Comparison of ENCODE assay signal across 14 cellular contexts in the genomic region with DNA sequence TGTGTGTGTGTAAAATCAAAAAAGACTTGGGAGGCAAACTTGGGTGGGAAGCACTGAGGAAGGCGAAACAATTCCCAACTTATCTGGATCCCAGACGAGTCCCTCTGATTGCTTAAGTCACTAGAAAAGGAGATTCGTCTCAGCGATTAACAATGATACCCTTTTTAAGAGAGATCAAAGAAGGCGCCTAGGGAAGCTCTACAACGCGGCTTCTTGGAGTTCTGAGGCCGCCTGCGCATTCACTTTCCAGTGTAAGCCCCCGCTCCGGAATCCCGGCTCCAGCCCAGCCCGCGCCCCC. TPM values are rescaled to one million over a fixed set of nuclear protein-coding genes. Genes with fewer than 3 reads are reported as not detected.
DNase-seq lines count a peak whose midpoint lies in the region; ATAC-seq and TF ChIP-seq lines count a peak whose summit lies in the region.
"Had no signal": no experiment of that assay in that cellular context is flagged by ENCODE, and none has a peak within 500 bp of the region (broad histone marks: within the 10 kb centered on the region; RNA-seq: fewer than 3 reads in every experiment).

No MANE protein-coding gene starts in this region.

- DNase-seq in GM23248, result peak; percentile 45
- DNase-seq in NT2/D1 (ENCODE audit: low read depth, low spot score), result no peak
- no peak for DNase-seq in glutamatergic neuron
- no peak for DNase-seq in psoas muscle
- no peak for DNase-seq in G401 (ENCODE audit: low spot score)
- no peak for DNase-seq in activated naive CD4-positive, alpha-beta T cell treated with anti-CD3 and anti-CD28 coated beads for 36 hours
- DNase-seq in putamen (ENCODE audit: low spot score), result no peak
- no peak for DNase-seq in ovary
- DNase-seq: NCI-H2081 treated with DMSO at 0.1 percent for 48 hours; nucleus accumbens; stimulated activated CD4-positive, alpha-beta T cell treated with anti-CD3 and anti-CD28 coated beads, Interleukin-2, amount 100 ng/mL, for 48 hours had no signal

- H3K9me2 ChIP-seq in GM23248 (ENCODE audit: insufficient read depth), result no peaks in the 10 kb centered on the region

- H3K36me3 Mint-ChIP-seq in glutamatergic neuron (ENCODE audit: unreplicated experiment), result no peaks in the 10 kb centered on the region
- no peaks in the 10 kb centered on the region for H3K36me3 Mint-ChIP-seq in activated naive CD4-positive, alpha-beta T cell treated with anti-CD3 and anti-CD28 coated beads for 36 hours (ENCODE audit: low read depth)

- H3K9ac ChIP-seq in GM23248 (no peak overlapping the region), NT2/D1 (ENCODE audit: insufficient read length, low read depth) (no peak overlapping the region)

- in situ Hi-C loops in GM23248 (cut with MboI) (loop anchor here (10.0 to 25.0 kb wide), 4 partner anchors 352 to 886 kb away; no protein-coding TSS in a partner anchor), G401 (cut with HindIII; ENCODE audit: low sequenced_read_pairs) (no loop called here)

- H3K4me1 ChIP-seq in GM23248 (ENCODE audit: insufficient read depth), result peaks cover 7% of the 10 kb centered on the region
- no peaks in the 10 kb centered on the region for H3K4me1 ChIP-seq in NT2/D1 (ENCODE audit: insufficient read depth, insufficient read length)
- peaks cover 10% of the 10 kb centered on the region for H3K4me1 ChIP-seq in psoas muscle
- peaks cover 5% of the 10 kb centered on the region for H3K4me1 ChIP-seq in ovary (ENCODE audit: insufficient read depth)

- H3K27ac Mint-ChIP-seq in glutamatergic neuron (ENCODE audit: unreplicated experiment), result no peak overlapping the region
- H3K27ac Mint-ChIP-seq in activated naive CD4-positive, alpha-beta T cell treated with anti-CD3 and anti-CD28 coated beads for 36 hours, result no peak overlapping the region
- H3K27ac Mint-ChIP-seq: stimulated activated naive CD8-positive, alpha-beta T cell treated with anti-CD3 and anti-CD28 coated beads, Interleukin-15, Interleukin-2, amounts not matched to agents 100 ng/mL and 50 ng/mL, for 24 hours had no signal

- H3K27me3 ChIP-seq in GM23248 (replicated peaks; ENCODE audit: insufficient read depth) (peaks cover 43% of the 10 kb centered on the region), NT2/D1 (ENCODE audit: insufficient read depth, insufficient read length) (peaks cover 99% of the 10 kb centered on the region), psoas muscle (ENCODE audit: insufficient read depth in 3 of 3, low read length in 2 of 3) (peaks cover 17 to 99% (median 22%) of the 10 kb centered on the region in 3 donors), ovary (peaks cover 5% of the 10 kb centered on the region)

- H3K79me2 ChIP-seq in GM23248 (ENCODE audit: insufficient read depth), result no peaks in the 10 kb centered on the region

- peaks cover 13% of the 10 kb centered on the region for H3K4me1 Mint-ChIP-seq in glutamatergic neuron (ENCODE audit: low read depth, unreplicated experiment)
- H3K4me1 Mint-ChIP-seq in activated naive CD4-positive, alpha-beta T cell treated with anti-CD3 and anti-CD28 coated beads for 36 hours (ENCODE audit: low read depth), result peaks cover 13% of the 10 kb centered on the region

- H3F3A ChIP-seq in GM23248 (ENCODE audit: insufficient read depth), result peaks cover 25% of the 10 kb centered on the region

- H3K4me3 ChIP-seq in GM23248 (peak overlapping the region; percentile 68), NT2/D1 (ENCODE audit: insufficient read length, low read depth) (peak overlapping the region; percentile 51), psoas muscle (peak overlapping the region; percentile 61), ovary (no peak overlapping the region)

- peak overlapping the region; percentile 86 for H2AFZ ChIP-seq in GM23248

- CTCF ChIA-PET in activated naive CD4-positive, alpha-beta T cell treated with anti-CD3 and anti-CD28 coated beads for 36 hours (lab: Charles Lee), result no interaction called here

- ATAC-seq in psoas muscle, result no peak
- ATAC-seq: activated naive CD4-positive, alpha-beta T cell treated with anti-CD3 and anti-CD28 coated beads, Interleukin-2, amount 50 U/mL, for 72 hours had no signal

- H3K27ac ChIP-seq in GM23248, result no peak overlapping the region
- H3K27ac ChIP-seq in psoas muscle, result peak overlapping the region; percentile 16
- H3K27ac ChIP-seq in ovary, result no peak overlapping the region

- H3K36me3 ChIP-seq in GM23248 (ENCODE audit: low read depth) (no peaks in the 10 kb centered on the region), NT2/D1 (ENCODE audit: insufficient read depth, insufficient read length, low read length) (no peaks in the 10 kb centered on the region), psoas muscle (ENCODE audit: insufficient read depth in 1 of 2, low read depth in 1 of 2) (no peaks in the 10 kb centered on the region), ovary (no peaks in the 10 kb centered on the region)

- peak overlapping the region; percentile 75 for H3K4me2 ChIP-seq in GM23248 (ENCODE audit: unreplicated experiment)

- peaks cover 33% of the 10 kb centered on the region for H3K27me3 Mint-ChIP-seq in glutamatergic neuron (ENCODE audit: unreplicated experiment)
- peaks cover 69% of the 10 kb centered on the region for H3K27me3 Mint-ChIP-seq in activated naive CD4-positive, alpha-beta T cell treated with anti-CD3 and anti-CD28 coated beads for 36 hours (ENCODE audit: low read depth)

- TF ChIP-seq CTCF in glutamatergic neuron (IDR thresholded peaks at IDR 0.05; ENCODE audit: partially characterized antibody, unreplicated experiment) (no peak), psoas muscle (IDR thresholded peaks at IDR 0.05) (no peak), ovary (IDR thresholded peaks at IDR 0.05) (no peak)

- no peak for TF ChIP-seq EP300 in ovary (IDR thresholded peaks at IDR 0.05)

- no peaks in the 10 kb centered on the region for H4K20me1 ChIP-seq in GM23248 (ENCODE audit: insufficient read depth)

- 1 to 2% methylated on average over 13 to 14 of the region's 14 CpGs for WGBS in GM23248 (ENCODE audit: low coverage in 1 of 2, low lambda C conversion rate in 2 of 2, missing lambda C conversion rate in 2 of 2), 2 experiments
- WGBS in psoas muscle, 3 donors, result 2 to 4% (median 3%) methylated on average over 14 of the region's 14 CpGs
- 6 to 8% (median 8%) methylated on average over 14 of the region's 14 CpGs for WGBS in ovary, 3 donors

- TF ChIP-seq POLR2A in ovary (IDR thresholded peaks at IDR 0.05), result no peak

- H3K9me3 ChIP-seq in GM23248 (ENCODE audit: low read depth) (no peaks in the 10 kb centered on the region), NT2/D1 (ENCODE audit: insufficient read depth, low read length) (no peaks in the 10 kb centered on the region), psoas muscle (no peaks in the 10 kb centered on the region), ovary (no peaks in the 10 kb centered on the region)

- H3K4me3 Mint-ChIP-seq in glutamatergic neuron (ENCODE audit: unreplicated experiment), result peak overlapping the region; percentile 79
- H3K4me3 Mint-ChIP-seq in activated naive CD4-positive, alpha-beta T cell treated with anti-CD3 and anti-CD28 coated beads for 36 hours, result no peak overlapping the region
- H3K4me3 Mint-ChIP-seq: stimulated activated naive CD8-positive, alpha-beta T cell treated with anti-CD3 and anti-CD28 coated beads, Interleukin-15, Interleukin-2, amounts not matched to agents 100 ng/mL and 50 ng/mL, for 24 hours had no signal

- H3K9me3 Mint-ChIP-seq in glutamatergic neuron (ENCODE audit: unreplicated experiment), result peaks cover 20% of the 10 kb centered on the region
- H3K9me3 Mint-ChIP-seq in activated naive CD4-positive, alpha-beta T cell treated with anti-CD3 and anti-CD28 coated beads for 36 hours, result no peaks in the 10 kb centered on the region
- H3K9me3 Mint-ChIP-seq: stimulated activated naive CD8-positive, alpha-beta T cell treated with anti-CD3 and anti-CD28 coated beads, Interleukin-15, Interleukin-2, amounts not matched to agents 100 ng/mL and 50 ng/mL, for 24 hours; T-helper 2 cell treated with Interferon-gamma antibody and Interleukin-4, amounts not matched to agents 5 μg/mL and 100 μg/mL, for 36 hours had no signal

- intact Hi-C loops in psoas muscle (cut with DNase I) (no loop called here), ovary (cut with DNase I) (no loop called here)
- intact Hi-C loops in activated naive CD4-positive, alpha-beta T cell treated with anti-CD3 and anti-CD28 coated beads for 36 hours (cut with micrococcal nuclease), result loop anchor here (10.0 kb wide), 1 partner anchor 552 kb away; no protein-coding TSS in a partner anchor

RNA-seq across cellular contexts. Expression of gene TBX18, which starts 8.7 kb away (rescaled TPM):
- total RNA-seq in GM23248 (2014; rRNA removed; shearing (Covaris generic)), result 13.5 and 16.2 TPM in 2 replicates
- polyA plus RNA-seq in GM23248 (2016; fragmentation: Nextera tagmentation; extraction: Ambion mirVana) (5.1 and 5.7 TPM in 2 replicates), psoas muscle (under 1 TPM; 0.40 to 0.55 (median 0.53) TPM), ovary (1 to 10 TPM; 1.5 to 7.2 TPM)
- total RNA-seq in glutamatergic neuron (ENCODE audit: unreplicated experiment) (5.1 TPM), psoas muscle (1 to 10 TPM in 1 of 4 donors, under 1 TPM in 3; 0.24 to 1.0 (median 0.91) TPM), ovary (10 to 100 TPM in 1 of 7 donors, 1 to 10 TPM in 6; 1.3 to 13.3 (median 5.4) TPM)
- total RNA-seq in G401 (2014; rRNA removed; shearing (Covaris generic)), result not detected in 2 replicates
- total RNA-seq in activated naive CD4-positive, alpha-beta T cell treated with anti-CD3 and anti-CD28 coated beads for 36 hours, result not detected
- total RNA-seq: activated naive CD4-positive, alpha-beta T cell treated with anti-CD3 and anti-CD28 coated beads, Interleukin-2, amount 50 U/mL, for 72 hours had no signal
